In genomic region chr22:21936151-21936778, GRCh38 we compare ENCODE assay signal across 11 cellular contexts. TPM values are rescaled to one million over a fixed set of nuclear protein-coding genes. Genes with fewer than 3 reads are reported as not detected.
DNase-seq lines count a peak whose midpoint lies in the region; ATAC-seq, FAIRE-seq and TF ChIP-seq lines count a peak whose summit lies in the region.
"Had no signal": no experiment of that assay in that cellular context is flagged by ENCODE, and none has a peak within 500 bp of the region (broad histone marks: within the 10 kb centered on the region; RNA-seq: fewer than 3 reads in every experiment).

No MANE protein-coding gene starts in this region.

- H3K9ac ChIP-seq in K562 (ENCODE audit: insufficient read depth in 1 of 2, low read depth in 2 of 2, low read length in 2 of 2) = peak overlapping the region in 1 of 2 experiments; percentile 40; a peak in 2 of 4 replicates

- intact Hi-C loops in K562 (cut with micrococcal nuclease) = loop anchor here (5.0 kb wide), 2 partner anchors 46 to 109 kb away; partner anchors contain the start of gene TOP3B

- H3K9me3 Mint-ChIP-seq in stimulated activated naive B cell treated with anti-CD40 and anti-IgM and Interleukin-4, amounts not matched to agents 10 μg/mL and 1 μg/mL and 100 μg/mL, for 72 hours = no peaks in the 10 kb centered on the region
- H3K9me3 Mint-ChIP-seq: activated naive CD4-positive, alpha-beta T cell treated with anti-CD3 and anti-CD28 coated beads, Interleukin-2, amount 50 U/mL, for 24 hours; T-helper 2 cell treated with Interferon-gamma antibody and Interleukin-4, amounts not matched to agents 5 μg/mL and 100 μg/mL, for 36 hours had no signal

- POLR2A ChIA-PET in K562 (lab: Yijun Ruan, JAX) = interaction anchor here (0.5 to 49.7 kb wide), 19 partner anchors 3 to 1416 kb away, joined by 3 to 1041 read pairs (median 5); partner anchors contain the start of genes MAPK1, PPIL2, PPM1F and SDF2L1

- FAIRE-seq in K562 (lab: Jason Lieb, UNC) = no peak
- FAIRE-seq in GM12892 (lab: Jason Lieb, UNC) = no peak

- H3K4me3 ChIP-seq in K562 = no peak overlapping the region

- H3K27ac ChIP-seq in K562 (ENCODE audit: extremely low read depth, low read depth, low read length) = no peak overlapping the region

- H3K4me2 ChIP-seq in K562 (ENCODE audit: insufficient read depth, low read length) = no peak overlapping the region

- DNase-seq in KBM-7 (peak; percentile 87), K562 (ENCODE audit: extremely low read depth in 1 of 4, low spot score in 3 of 4) (peak in 1 of 4 experiments; percentile 57), inferior parietal cortex (ENCODE audit: extremely low spot score) (peak; percentile 66), GM12892 (ENCODE audit: insufficient read length) (no peak), cerebellar cortex (ENCODE audit: low spot score) (no peak)
- no peak for DNase-seq in stimulated activated naive B cell treated with anti-CD40 and anti-IgM and Interleukin-4, amounts not matched to agents 10 μg/mL and 1 μg/mL and 100 μg/mL, for 72 hours
- no peak for DNase-seq in activated T-cell treated with anti-CD3 and anti-CD28 coated beads, Interleukin-2, amount 50 U/mL, for 1 hour
- DNase-seq: NCI-H2171 had no signal

- TF ChIP-seq POLR2A in K562 (conservative IDR thresholded peaks at IDR 0.05) = no peak
- TF ChIP-seq POLR2A in GM12892 (IDR thresholded peaks at IDR 0.05; ENCODE audit: low read depth, low read length) = no peak

- H2AFZ ChIP-seq in K562 (ENCODE audit: low read depth, low read length) = no peak overlapping the region

- in situ Hi-C loops in KBM-7 (cut with MboI; ENCODE audit: low pct_unique_long_range_greater_than_20kb, low sequenced_read_pairs) = loop anchor here (25.0 kb wide), 1 partner anchor 199 kb away; the partner anchor contains the start of gene YPEL1
- in situ Hi-C loops in K562 (cut with MboI) = loop anchor here (25.0 kb wide), 3 partner anchors 399 to 799 kb away; partner anchors contain the start of gene HIC2

- peaks cover 8% of the 10 kb centered on the region for H3K9me1 ChIP-seq in K562 (ENCODE audit: control insufficient read depth, insufficient read depth, low read length)

- TF ChIP-seq CTCF in K562 (IDR thresholded peaks at IDR 0.05 in 2 of 3, conservative IDR thresholded peaks at IDR 0.05 in 1 of 3; ENCODE audit: insufficient read depth in 2 of 3, low read depth in 1 of 3, low read length in 3 of 3) = 0 out of 6 replicates have a peak, but pooled peaks of 1 of the 3 experiments have one; percentile 5

- peaks cover 3% of the 10 kb centered on the region; the same call in 1 of the 2 replicates for H4K20me1 ChIP-seq in K562 (replicated peaks; ENCODE audit: control insufficient read depth, insufficient read depth, low read length)

- peak overlapping the region; percentile 47 for H3K27ac Mint-ChIP-seq in stimulated activated naive B cell treated with anti-CD40 and anti-IgM and Interleukin-4, amounts not matched to agents 10 μg/mL and 1 μg/mL and 100 μg/mL, for 72 hours
- H3K27ac Mint-ChIP-seq: activated naive CD4-positive, alpha-beta T cell treated with anti-CD3 and anti-CD28 coated beads, Interleukin-2, amount 50 U/mL, for 24 hours; T-helper 2 cell treated with Interferon-gamma antibody and Interleukin-4, amounts not matched to agents 5 μg/mL and 100 μg/mL, for 36 hours had no signal

- no peak for TF ChIP-seq RAD21 in K562 (CRISPR knock-in tag; conservative IDR thresholded peaks at IDR 0.05 in 1 of 2, IDR thresholded peaks at IDR 0.05 in 1 of 2)

- peak overlapping the region in 1 of 2 donors; percentile 43 for H3K4me3 Mint-ChIP-seq in stimulated activated naive B cell treated with anti-CD40 and anti-IgM and Interleukin-4, amounts not matched to agents 10 μg/mL and 1 μg/mL and 100 μg/mL, for 72 hours
- H3K4me3 Mint-ChIP-seq: activated naive CD4-positive, alpha-beta T cell treated with anti-CD3 and anti-CD28 coated beads, Interleukin-2, amount 50 U/mL, for 24 hours; T-helper 2 cell treated with Interferon-gamma antibody and Interleukin-4, amounts not matched to agents 5 μg/mL and 100 μg/mL, for 36 hours had no signal

- H3K27me3 Mint-ChIP-seq in stimulated activated naive B cell treated with anti-CD40 and anti-IgM and Interleukin-4, amounts not matched to agents 10 μg/mL and 1 μg/mL and 100 μg/mL, for 72 hours = no peaks in the 10 kb centered on the region
- H3K27me3 Mint-ChIP-seq: activated naive CD4-positive, alpha-beta T cell treated with anti-CD3 and anti-CD28 coated beads, Interleukin-2, amount 50 U/mL, for 24 hours had no signal

- peaks cover 12 to 50% of the 10 kb centered on the region in 2 experiments for H3K4me1 ChIP-seq in K562 (replicated peaks in 1 of 2; ENCODE audit: control insufficient read depth in 2 of 2, insufficient read depth in 2 of 2, low read length in 2 of 2)

- ATAC-seq in K562 = no peak
- ATAC-seq in stimulated activated naive B cell treated with anti-CD40 and anti-IgM and Interleukin-4, amounts not matched to agents 10 μg/mL and 1 μg/mL and 100 μg/mL, for 72 hours (replicated peaks) = peak in 1 of 2 donors; percentile 10
- ATAC-seq in HG03571 (IDR thresholded peaks at IDR 0.05; ENCODE audit: unreplicated experiment) = no peak

- TF ChIP-seq EP300 in K562 (IDR thresholded peaks at IDR 0.05; ENCODE audit: low read length) = 0 out of 2 replicates have a peak, but pooled peaks have one; percentile 15

- H3K27me3 ChIP-seq in K562 (ENCODE audit: control insufficient read depth in 2 of 2, insufficient read depth in 2 of 2, low read length in 2 of 2) = no peaks in the 10 kb centered on the region

- peaks cover 39 to 61% of the 10 kb centered on the region in 2 donors for H3K4me1 Mint-ChIP-seq in stimulated activated naive B cell treated with anti-CD40 and anti-IgM and Interleukin-4, amounts not matched to agents 10 μg/mL and 1 μg/mL and 100 μg/mL, for 72 hours

- H3K9me3 ChIP-seq in K562 (replicated peaks; ENCODE audit: control insufficient read depth, insufficient read depth, low read depth, low read length) = no peaks in the 10 kb centered on the region

- CTCF ChIA-PET in K562 (lab: Yijun Ruan, JAX; ENCODE audit: low intra/inter-chr PET ratio) = interaction anchor here (3.9 to 9.2 kb wide), 3 partner anchors 11 to 224 kb away, joined by 44 to 609 read pairs (median 87); partner anchors contain the start of gene PPM1F

- peaks cover 79% of the 10 kb centered on the region for H3K36me3 ChIP-seq in K562 (ENCODE audit: control insufficient read depth, insufficient read depth, low read length)

- BruUV-seq in K562 (replicated peaks; lab: Mats Ljungman, UMichigan) = TSS peak; percentile 2

- peaks cover 25 to 51% of the 10 kb centered on the region in 2 donors for H3K36me3 Mint-ChIP-seq in stimulated activated naive B cell treated with anti-CD40 and anti-IgM and Interleukin-4, amounts not matched to agents 10 μg/mL and 1 μg/mL and 100 μg/mL, for 72 hours

- peaks cover 4% of the 10 kb centered on the region; the same call in 1 of the 3 replicates for H3K79me2 ChIP-seq in K562 (ENCODE audit: control insufficient read depth, insufficient read depth, low read length)

- 82% methylated on average over 15 of the region's 15 CpGs for WGBS in K562 (ENCODE audit: insufficient coverage, low coverage, missing lambda C conversion rate)

TF ChIP-seq in K562, 482 proteins besides CTCF, POLR2A, EP300 and RAD21 (continues in another document):
- TF ChIP-seq ZNF699 (CRISPR knock-in tag; IDR thresholded peaks at IDR 0.05; ENCODE audit: insufficient replicate concordance) = no peak
- no peak for TF ChIP-seq TCF7 (IDR thresholded peaks at IDR 0.05; ENCODE audit: borderline replicate concordance)
- TF ChIP-seq KLF1 (tag; IDR thresholded peaks at IDR 0.05) = no peak
- peak; percentile 36 to 59; a peak in 3 of 4 replicates for TF ChIP-seq RCOR1 (IDR thresholded peaks at IDR 0.05; ENCODE audit: borderline replicate concordance in 1 of 2, low read depth in 2 of 2, low read length in 2 of 2)
- TF ChIP-seq BRD4 (IDR thresholded peaks at IDR 0.05) = no peak

RNA-seq across cellular contexts. Expression of gene PPM1F, which starts 16.4 kb away (rescaled TPM):
- total RNA-seq in K562 (2011; cell fraction: chromatin; rRNA removed; ENCODE audit: low replicate concordance) = 103 and 226 TPM in 2 replicates
- 122 and 135 TPM in 2 replicates for total RNA-seq in K562 (2011; cell fraction: nucleolus; rRNA removed)
- total RNA-seq in K562 (2011; cell fraction: nucleoplasm; rRNA removed) = 120 and 153 TPM in 2 replicates
- total RNA-seq in K562 (2014; rRNA removed) = 132 and 153 TPM in 2 replicates
- total RNA-seq in K562 (2014; rRNA removed; fragmentation: Illumina TruSeq; extraction: Trizol) = 33.1 and 36.9 TPM in 2 replicates
- 74.6 and 75.0 TPM in 2 replicates for total RNA-seq in K562 (2015; rRNA removed; fragmentation: Illumina TruSeq; extraction: Trizol)
- total RNA-seq in K562 (2021) = 157 and 159 TPM in 2 replicates
- 64.0 and 73.1 TPM in 2 replicates for polyA plus RNA-seq in K562 (2011; rRNA removed)
- polyA plus RNA-seq in K562 (2011; cell fraction: cytosol; rRNA removed) = 74.8 and 124 TPM in 2 replicates
- 187 and 284 TPM in 2 replicates for polyA plus RNA-seq in K562 (2011; cell fraction: nucleus; rRNA removed)
- polyA plus RNA-seq in K562 (2012) = 81.6 and 118 TPM in 2 replicates
- 53.8 and 92.1 TPM in 2 replicates for polyA plus RNA-seq in K562 (2014; fragmentation: Illumina TruSeq; extraction: Trizol)
- 1 to 10 TPM; 2.1 to 4.5 TPM for polyA plus RNA-seq in K562 (2014; fragmentation: Nextera tagmentation; extraction: Ambion mirVana)
- polyA plus RNA-seq in K562 (2014; rRNA removed) = 110 and 121 TPM in 2 replicates
- 29.5 and 43.3 TPM in 2 replicates for polyA minus RNA-seq in K562 (2011; rRNA and poly(A)+ RNA removed)
- 53.3 and 68.1 TPM in 2 replicates for polyA minus RNA-seq in K562 (2011; cell fraction: cytosol; rRNA and poly(A)+ RNA removed)
- 34.9 and 45.5 TPM in 2 replicates for polyA minus RNA-seq in K562 (2011; cell fraction: nucleus; rRNA and poly(A)+ RNA removed)
- polyA plus RNA-seq in GM12892 (2012; ENCODE audit: missing spikeins) = 3.8 TPM

RNA-seq across cellular contexts. Expression of gene TOP3B, which starts 46.3 kb away (rescaled TPM):
- 654 and 1,271 TPM in 2 replicates for total RNA-seq in K562 (2011; cell fraction: chromatin; rRNA removed; ENCODE audit: low replicate concordance)
- 667 and 676 TPM in 2 replicates for total RNA-seq in K562 (2011; cell fraction: nucleolus; rRNA removed)
- total RNA-seq in K562 (2011; cell fraction: nucleoplasm; rRNA removed) = 562 and 595 TPM in 2 replicates
- 168 and 209 TPM in 2 replicates for total RNA-seq in K562 (2014; rRNA removed)
- total RNA-seq in K562 (2014; rRNA removed; fragmentation: Illumina TruSeq; extraction: Trizol) = 70.7 and 93.0 TPM in 2 replicates
- total RNA-seq in K562 (2015; rRNA removed; fragmentation: Illumina TruSeq; extraction: Trizol) = 132 and 135 TPM in 2 replicates
- 182 and 188 TPM in 2 replicates for total RNA-seq in K562 (2021)
- polyA plus RNA-seq in K562 (2011; rRNA removed) = 77.5 and 115 TPM in 2 replicates
- 70.1 and 77.8 TPM in 2 replicates for polyA plus RNA-seq in K562 (2011; cell fraction: cytosol; rRNA removed)
- 984 and 1,286 TPM in 2 replicates for polyA plus RNA-seq in K562 (2011; cell fraction: nucleus; rRNA removed)
- polyA plus RNA-seq in K562 (2012) = 96.9 and 122 TPM in 2 replicates
- polyA plus RNA-seq in K562 (2014; fragmentation: Illumina TruSeq; extraction: Trizol) = 112 and 123 TPM in 2 replicates
- polyA plus RNA-seq in K562 (2014; fragmentation: Nextera tagmentation; extraction: Ambion mirVana) = 10 to 100 TPM in 1 of 2 experiments, 1 to 10 TPM in 1; 3.0 to 11.5 TPM
- 153 and 161 TPM in 2 replicates for polyA plus RNA-seq in K562 (2014; rRNA removed)
- 98.9 and 108 TPM in 2 replicates for polyA minus RNA-seq in K562 (2011; rRNA and poly(A)+ RNA removed)
- polyA minus RNA-seq in K562 (2011; cell fraction: cytosol; rRNA and poly(A)+ RNA removed) = 76.3 and 79.3 TPM in 2 replicates
- 248 and 295 TPM in 2 replicates for polyA minus RNA-seq in K562 (2011; cell fraction: nucleus; rRNA and poly(A)+ RNA removed)
- polyA plus RNA-seq in GM12892 (2012; ENCODE audit: missing spikeins) = 13.7 TPM

Comparison
In these comparisons a context has a peak if more than half of its experiments do, and no peak if none do; other contexts are left out.
1. DNase-seq: peak in KBM-7 (single experiment) and inferior parietal cortex (single experiment); none in stimulated activated naive B cell treated with anti-CD40 and anti-IgM and Interleukin-4, amounts not matched to agents 10 μg/mL and 1 μg/mL and 100 μg/mL, for 72 hours (single experiment), GM12892 (single experiment), cerebellar cortex (single experiment) and activated T-cell treated with anti-CD3 and anti-CD28 coated beads, Interleukin-2, amount 50 U/mL, for 1 hour (single experiment).